ENCODE assay signal across 23 cellular contexts in genomic region chr1:16064536-16065196, GRCh38. TPM values are rescaled to one million over a fixed set of nuclear protein-coding genes. Genes with fewer than 3 reads are reported as not detected.
DNase-seq lines count a peak whose midpoint lies in the region; ATAC-seq and TF ChIP-seq lines count a peak whose summit lies in the region.
"Had no signal": no experiment of that assay in that cellular context is flagged by ENCODE, and none has a peak within 500 bp of the region (broad histone marks: within the 10 kb centered on the region; RNA-seq: fewer than 3 reads in every experiment).

No MANE protein-coding gene starts in this region.

- no peaks in the 10 kb centered on the region for H4K20me1 ChIP-seq in PC-9 (ENCODE audit: insufficient read depth)

- H3K27me3 ChIP-seq in liver (ENCODE audit: control insufficient read depth in 4 of 4, insufficient read depth in 4 of 4, low read length in 3 of 4) (no peaks in the 10 kb centered on the region), right lobe of liver (no peaks in the 10 kb centered on the region), breast epithelium (no peaks in the 10 kb centered on the region), PC-9 (ENCODE audit: insufficient read depth, low read depth) (no peaks in the 10 kb centered on the region)
- H3K27me3 ChIP-seq: Peyer's patch, SJSA1, tibial artery had no signal

- no peak for TF ChIP-seq POLR2A in right lobe of liver (IDR thresholded peaks at IDR 0.05)
- no peak for TF ChIP-seq POLR2A in breast epithelium (IDR thresholded peaks at IDR 0.05)

- no peak for ATAC-seq in right lobe of liver
- no peak for ATAC-seq in activated T-helper 17 cell treated with anti-CD3 and anti-CD28 coated beads, Interleukin-2, amount 50 U/mL, for 72 hours (replicated peaks)
- ATAC-seq in esophagus mucosa: no peak
- ATAC-seq: stimulated activated memory B cell treated with anti-CD40 and anti-IgM and Interleukin-4, amounts not matched to agents 10 μg/mL and 1 μg/mL and 100 μg/mL, for 72 hours had no signal

- no peak overlapping the region for H2AFZ ChIP-seq in PC-9

- CTCF ChIA-PET in PC-9 (lab: Charles Lee): no interaction called here

- H3K4me3 ChIP-seq in liver (ENCODE audit: low read depth in 1 of 3, low read length in 3 of 3) (no peak overlapping the region), right lobe of liver (no peak overlapping the region), breast epithelium (no peak overlapping the region), PC-9 (no peak overlapping the region)
- H3K4me3 ChIP-seq: Peyer's patch, SJSA1, tibial artery had no signal

- intact Hi-C loops in right lobe of liver (cut with DNase I): loop anchor here in 1 of 2 donors (10.0 kb wide), 1 partner anchor 80 kb away; no protein-coding TSS in a partner anchor
- intact Hi-C loops in breast epithelium (cut with DNase I; ENCODE audit: low total_unique reads): no loop called here
- intact Hi-C loops in PC-9 (cut with micrococcal nuclease; ENCODE audit: unreplicated experiment): no loop called here

- POLR2A ChIA-PET in PC-9 (lab: Charles Lee; ENCODE audit: unreplicated experiment): no interaction called here

- H3K36me3 ChIP-seq in liver (ENCODE audit: control insufficient read depth in 4 of 4, insufficient read depth in 3 of 4, low read depth in 1 of 4, low read length in 3 of 4): no peaks in the 10 kb centered on the region
- H3K36me3 ChIP-seq in right lobe of liver: no peaks in the 10 kb centered on the region
- no peaks in the 10 kb centered on the region for H3K36me3 ChIP-seq in breast epithelium
- H3K36me3 ChIP-seq in PC-9 (ENCODE audit: low read depth): no peaks in the 10 kb centered on the region
- H3K36me3 ChIP-seq: Peyer's patch, SJSA1, tibial artery had no signal

- H3K4me2 ChIP-seq in PC-9: no peak overlapping the region

- no peaks in the 10 kb centered on the region for H3K79me2 ChIP-seq in PC-9 (ENCODE audit: low read depth)

- H3K27ac Mint-ChIP-seq in activated T-helper 17 cell treated with anti-CD3 and anti-CD28 coated beads, Interleukin-2, amount 50 U/mL, for 72 hours: peak overlapping the region; percentile 37
- peak overlapping the region; percentile 52 to 90 (median 63) for H3K27ac Mint-ChIP-seq in nephron
- H3K27ac Mint-ChIP-seq: stimulated activated memory B cell treated with anti-CD40 and anti-IgM and Interleukin-4, amounts not matched to agents 10 μg/mL and 1 μg/mL and 100 μg/mL, for 72 hours had no signal

- H3K4me1 ChIP-seq in liver (ENCODE audit: control insufficient read depth in 4 of 4, insufficient read depth in 4 of 4, low read length in 3 of 4) (peaks cover 10 to 26% (median 18%) of the 10 kb centered on the region in 4 donors), right lobe of liver (peaks cover 0 to 24% (median 13%) of the 10 kb centered on the region in 4 donors), breast epithelium (peaks cover 0 to 7% of the 10 kb centered on the region in 2 donors), PC-9 (replicated peaks; ENCODE audit: insufficient read depth) (peaks cover 9% of the 10 kb centered on the region)
- H3K4me1 ChIP-seq: SJSA1 had no signal

- H3K9me2 ChIP-seq in PC-9 (ENCODE audit: insufficient read depth): no peaks in the 10 kb centered on the region

- no peak for TF ChIP-seq RAD21 in liver (IDR thresholded peaks at IDR 0.05)

- BruUV-seq in PC-9 (replicated peaks; lab: Mats Ljungman, UMichigan): no TSS peak

- peaks cover 7% of the 10 kb centered on the region for H3K27me3 Mint-ChIP-seq in activated T-helper 17 cell treated with anti-CD3 and anti-CD28 coated beads, Interleukin-2, amount 50 U/mL, for 72 hours
- H3K27me3 Mint-ChIP-seq in nephron (ENCODE audit: low read depth): peaks cover 38% of the 10 kb centered on the region

- no peak overlapping the region for H3K9ac ChIP-seq in liver (ENCODE audit: low read depth in 1 of 2, low read length in 2 of 2)

- H3K9me3 ChIP-seq in liver (ENCODE audit: control insufficient read depth in 4 of 4, low read length in 3 of 4) (no peaks in the 10 kb centered on the region), right lobe of liver (no peaks in the 10 kb centered on the region), breast epithelium (no peaks in the 10 kb centered on the region), PC-9 (ENCODE audit: insufficient read depth, low read depth) (no peaks in the 10 kb centered on the region)
- H3K9me3 ChIP-seq: Peyer's patch, SJSA1, tibial artery had no signal

- no peak overlapping the region for H3K27ac ChIP-seq in liver (ENCODE audit: low read depth in 1 of 2, low read length in 2 of 2)
- no peak overlapping the region for H3K27ac ChIP-seq in right lobe of liver
- no peak overlapping the region for H3K27ac ChIP-seq in breast epithelium
- no peak overlapping the region for H3K27ac ChIP-seq in PC-9
- H3K27ac ChIP-seq: Peyer's patch, SJSA1, tibial artery had no signal

- WGBS in liver: 68% methylated on average over 13 of the region's 13 CpGs
- 50% methylated on average over 11 of the region's 13 CpGs for WGBS in right lobe of liver (ENCODE audit: insufficient coverage, low coverage, low lambda C conversion rate, missing lambda C conversion rate)

- DNase-seq in right lobe of liver: no peak
- DNase-seq in breast epithelium (ENCODE audit: low spot score in 2 of 2): no peak
- DNase-seq in PC-9: no peak
- DNase-seq: activated CD4-positive, CD25-positive, alpha-beta regulatory T cell; activated effector memory CD4-positive, alpha-beta T cell treated with Interleukin-2 at 50 U/mL for 16 hours; DMS79; effector CD4-positive, alpha-beta T cell; H9; kidney glomerular epithelial cell; mesenchymal stem cell; naive B cell; NCI-H1092 treated with DMSO at 0.1 percent for 48 hours; NCI-H2029 treated with DMSO at 0.1 percent for 48 hours; Peyer's patch had no signal

- no peak for TF ChIP-seq CTCF in liver (IDR thresholded peaks at IDR 0.05; ENCODE audit: low read depth, low read length, missing input control)
- no peak for TF ChIP-seq CTCF in right lobe of liver (IDR thresholded peaks at IDR 0.05)
- TF ChIP-seq CTCF in nephron (IDR thresholded peaks at IDR 0.05; ENCODE audit: unreplicated experiment in 3 of 3): no peak
- TF ChIP-seq CTCF in breast epithelium (IDR thresholded peaks at IDR 0.05): no peak
- TF ChIP-seq CTCF in PC-9 (conservative IDR thresholded peaks at IDR 0.05): no peak

- H3K9me3 Mint-ChIP-seq in activated T-helper 17 cell treated with anti-CD3 and anti-CD28 coated beads, Interleukin-2, amount 50 U/mL, for 72 hours: no peaks in the 10 kb centered on the region
- H3K9me3 Mint-ChIP-seq in nephron: no peaks in the 10 kb centered on the region
- H3K9me3 Mint-ChIP-seq: H9; naive B cell; stimulated activated memory B cell treated with anti-CD40 and anti-IgM and Interleukin-4, amounts not matched to agents 10 μg/mL and 1 μg/mL and 100 μg/mL, for 72 hours had no signal

- H3F3A ChIP-seq in PC-9 (ENCODE audit: insufficient read depth, low read depth): peaks cover 19% of the 10 kb centered on the region; the same call in 1 of the 2 replicates

- H3K4me3 Mint-ChIP-seq in activated T-helper 17 cell treated with anti-CD3 and anti-CD28 coated beads, Interleukin-2, amount 50 U/mL, for 72 hours: no peak overlapping the region
- no peak overlapping the region for H3K4me3 Mint-ChIP-seq in nephron
- H3K4me3 Mint-ChIP-seq: H9; stimulated activated memory B cell treated with anti-CD40 and anti-IgM and Interleukin-4, amounts not matched to agents 10 μg/mL and 1 μg/mL and 100 μg/mL, for 72 hours had no signal

- no peaks in the 10 kb centered on the region for H3K36me3 Mint-ChIP-seq in activated T-helper 17 cell treated with anti-CD3 and anti-CD28 coated beads, Interleukin-2, amount 50 U/mL, for 72 hours (ENCODE audit: low read depth)
- no peaks in the 10 kb centered on the region for H3K36me3 Mint-ChIP-seq in nephron (ENCODE audit: low read depth)
- H3K36me3 Mint-ChIP-seq: naive B cell had no signal

- H3K4me1 Mint-ChIP-seq in activated T-helper 17 cell treated with anti-CD3 and anti-CD28 coated beads, Interleukin-2, amount 50 U/mL, for 72 hours: peaks cover 14% of the 10 kb centered on the region
- H3K4me1 Mint-ChIP-seq in nephron: peaks cover 4% of the 10 kb centered on the region

TF ChIP-seq in liver, 16 proteins besides CTCF, POLR2A, EP300 and RAD21:
- TF ChIP-seq MAX (IDR thresholded peaks at IDR 0.05) (no peak), TAF1 (conservative IDR thresholded peaks at IDR 0.05) (no peak), SP1 (IDR thresholded peaks at IDR 0.05) (peak; percentile 14), NR2F2 (IDR thresholded peaks at IDR 0.05) (no peak), EGR1 (IDR thresholded peaks at IDR 0.05; ENCODE audit: low read depth in 2 of 2) (no peak), JUND (IDR thresholded peaks at IDR 0.05) (no peak)

RNA-seq across cellular contexts. Expression of gene FAM131C, which starts 8.8 kb away (rescaled TPM):
- not detected for total RNA-seq in liver
- under 1 TPM; 0.05 to 0.92 TPM for polyA plus RNA-seq in liver
- total RNA-seq in right lobe of liver: under 1 TPM in 2 of 6 experiments, not detected in 4; 0.19 to 1.00 TPM
- total RNA-seq in activated T-helper 17 cell treated with anti-CD3 and anti-CD28 coated beads, Interleukin-2, amount 50 U/mL, for 72 hours: under 1 TPM; 0.24 to 0.69 TPM
- not detected for total RNA-seq in breast epithelium
- total RNA-seq in PC-9 (2021): 7.4 and 12.3 TPM in 2 replicates
- 0.80 TPM for total RNA-seq in esophagus mucosa

RNA-seq across cellular contexts. Expression of gene CLCNKB, which starts 21.1 kb away (rescaled TPM):
- total RNA-seq in liver (not detected), right lobe of liver (not detected), breast epithelium (under 1 TPM; 0.32 to 0.88 (median 0.33) TPM), PC-9 (2021) (1.1 and 1.9 TPM in 2 replicates), esophagus mucosa (not detected)
- not detected for polyA plus RNA-seq in liver
- under 1 TPM in 1 of 2 donors, not detected in 1; 0.13 TPM for total RNA-seq in activated T-helper 17 cell treated with anti-CD3 and anti-CD28 coated beads, Interleukin-2, amount 50 U/mL, for 72 hours
- total RNA-seq: Peyer's patch; SJSA1; T-helper 2 cell treated with Interferon-gamma antibody and Interleukin-4, amounts not matched to agents 100 ng/mL and 5 ng/mL, for 36 hours had no signal

RNA-seq across cellular contexts. Expression of gene CLCNKA, which starts 42.8 kb away (rescaled TPM):
- total RNA-seq in liver (not detected), right lobe of liver (under 1 TPM in 2 of 6 experiments, not detected in 4; 0.43 to 0.47 TPM), breast epithelium (1 to 10 TPM in 1 of 3 donors, under 1 TPM in 2; 0.33 to 1.1 (median 0.73) TPM), PC-9 (2021) (1.0 and 1.1 TPM in 2 replicates), esophagus mucosa (0.08 TPM)
- polyA plus RNA-seq in liver: not detected
- under 1 TPM in 1 of 2 donors, not detected in 1; 0.40 TPM for total RNA-seq in activated T-helper 17 cell treated with anti-CD3 and anti-CD28 coated beads, Interleukin-2, amount 50 U/mL, for 72 hours
- total RNA-seq: cerebellum; SJSA1; T-helper 2 cell treated with Interferon-gamma antibody and Interleukin-4, amounts not matched to agents 100 ng/mL and 5 ng/mL, for 36 hours had no signal

RNA-seq across cellular contexts. Expression of gene HSPB7, which starts 46.8 kb away (rescaled TPM):
- total RNA-seq in liver (under 1 TPM; 0.28 to 0.42 TPM), right lobe of liver (1 to 10 TPM in 4 of 6 experiments, under 1 TPM in 2; 0.54 to 2.0 (median 1.2) TPM), breast epithelium (100 to 1,000 TPM in 1 of 3 donors, 10 to 100 TPM in 1, 1 to 10 TPM in 1; 8.8 to 183 (median 19.0) TPM), PC-9 (2021) (not detected in 2 replicates), esophagus mucosa (1.6 TPM)
- 1 to 10 TPM in 1 of 2 donors, under 1 TPM in 1; 0.28 to 1.4 TPM for polyA plus RNA-seq in liver
- total RNA-seq in activated T-helper 17 cell treated with anti-CD3 and anti-CD28 coated beads, Interleukin-2, amount 50 U/mL, for 72 hours: not detected
- total RNA-seq: H9; SJSA1; T-helper 2 cell treated with Interferon-gamma antibody and Interleukin-4, amounts not matched to agents 100 ng/mL and 5 ng/mL, for 36 hours had no signal
